In genomic region chr10:51832652-51833383, GRCh38 we compare ENCODE assay signal across 1 cellular context.
TF ChIP-seq lines count a peak whose summit lies in the region.

No MANE protein-coding gene starts in this region.

TF ChIP-seq in A549, 52 proteins besides CTCF, POLR2A, EP300 and RAD21 (continued from another document):
- TF ChIP-seq HMGXB4 (CRISPR knock-in tag; IDR thresholded peaks at IDR 0.05; ENCODE audit: borderline replicate concordance) (no peak), MAFK (IDR thresholded peaks at IDR 0.05; ENCODE audit: partially characterized antibody) (peak; percentile 83), NFE2L2 (conservative IDR thresholded peaks at IDR 0.05; ENCODE audit: low read length) (peak; percentile 63), FOSL2 (IDR thresholded peaks at IDR 0.05) (no peak), FOSL2 (CRISPR knock-in tag; IDR thresholded peaks at IDR 0.05) (no peak)
